ENCODE assay signal across 2 cellular contexts in genomic region chr17:81246343-81246670, GRCh38.
TF ChIP-seq lines count a peak whose summit lies in the region.

No MANE protein-coding gene starts in this region.

TF ChIP-seq in SK-N-SH treated with all-trans-retinoic acid at 6 μM for 48 hours, 23 proteins besides CTCF, POLR2A, EP300 and RAD21 (continued from another document):
- TF ChIP-seq POU6F1 (CRISPR knock-in tag; IDR thresholded peaks at IDR 0.05; ENCODE audit: borderline replicate concordance, low read depth) (no peak), ZNF565 (CRISPR knock-in tag; conservative IDR thresholded peaks at IDR 0.05; ENCODE audit: low read depth) (no peak), CSDC2 (CRISPR knock-in tag; IDR thresholded peaks at IDR 0.05) (no peak), ZFP3 (CRISPR knock-in tag; IDR thresholded peaks at IDR 0.05) (no peak), RARB (CRISPR knock-in tag; IDR thresholded peaks at IDR 0.05) (no peak), ZNF8 (CRISPR knock-in tag; IDR thresholded peaks at IDR 0.05) (no peak), CSRNP3 (CRISPR knock-in tag; IDR thresholded peaks at IDR 0.05) (no peak), ISL1 (CRISPR knock-in tag; IDR thresholded peaks at IDR 0.05) (no peak), ZC3H10 (CRISPR knock-in tag; IDR thresholded peaks at IDR 0.05) (no peak), SNAI2 (CRISPR knock-in tag; IDR thresholded peaks at IDR 0.05) (no peak), PATZ1 (CRISPR knock-in tag; IDR thresholded peaks at IDR 0.05; ENCODE audit: borderline replicate concordance) (no peak), BACH2 (CRISPR knock-in tag; IDR thresholded peaks at IDR 0.05; ENCODE audit: borderline replicate concordance) (no peak), ARNTL (CRISPR knock-in tag; IDR thresholded peaks at IDR 0.05; ENCODE audit: borderline replicate concordance, low read depth) (no peak)
TF ChIP-seq in SK-N-SH treated with all-trans-retinoic acid at 6 μM for 48 hours: peak in this region for 0.

TF ChIP-seq in SK-N-SH, 30 proteins besides CTCF, POLR2A, EP300 and RAD21 (continued from another document):
- TF ChIP-seq, protein P1, sequence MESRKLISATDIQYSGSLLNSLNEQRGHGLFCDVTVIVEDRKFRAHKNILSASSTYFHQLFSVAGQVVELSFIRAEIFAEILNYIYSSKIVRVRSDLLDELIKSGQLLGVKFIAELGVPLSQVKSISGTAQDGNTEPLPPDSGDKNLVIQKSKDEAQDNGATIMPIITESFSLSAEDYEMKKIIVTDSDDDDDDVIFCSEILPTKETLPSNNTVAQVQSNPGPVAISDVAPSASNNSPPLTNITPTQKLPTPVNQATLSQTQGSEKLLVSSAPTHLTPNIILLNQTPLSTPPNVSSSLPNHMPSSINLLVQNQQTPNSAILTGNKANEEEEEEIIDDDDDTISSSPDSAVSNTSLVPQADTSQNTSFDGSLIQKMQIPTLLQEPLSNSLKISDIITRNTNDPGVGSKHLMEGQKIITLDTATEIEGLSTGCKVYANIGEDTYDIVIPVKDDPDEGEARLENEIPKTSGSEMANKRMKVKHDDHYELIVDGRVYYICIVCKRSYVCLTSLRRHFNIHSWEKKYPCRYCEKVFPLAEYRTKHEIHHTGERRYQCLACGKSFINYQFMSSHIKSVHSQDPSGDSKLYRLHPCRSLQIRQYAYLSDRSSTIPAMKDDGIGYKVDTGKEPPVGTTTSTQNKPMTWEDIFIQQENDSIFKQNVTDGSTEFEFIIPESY (IDR thresholded peaks at IDR 0.05; ENCODE audit: borderline replicate concordance, low read depth), result no peak
- no peak for TF ChIP-seq TEAD4 (IDR thresholded peaks at IDR 0.05; ENCODE audit: borderline replicate concordance, insufficient read depth)
- no peak for TF ChIP-seq RCOR1 (IDR thresholded peaks at IDR 0.05; ENCODE audit: low read length)
- no peak for TF ChIP-seq SMC3 (IDR thresholded peaks at IDR 0.05; ENCODE audit: low read depth, low read length)
- TF ChIP-seq SIN3A (IDR thresholded peaks at IDR 0.05; ENCODE audit: borderline replicate concordance, low read depth, low read length), result no peak
- TF ChIP-seq TAF1 (IDR thresholded peaks at IDR 0.05; ENCODE audit: borderline replicate concordance, low read depth, low read length), result no peak
- TF ChIP-seq RXRA (IDR thresholded peaks at IDR 0.05; ENCODE audit: borderline replicate concordance, low read depth), result no peak
- TF ChIP-seq POLR2AphosphoS5 (IDR thresholded peaks at IDR 0.05; ENCODE audit: low read depth, low read length), result no peak
- no peak for TF ChIP-seq GABPA (IDR thresholded peaks at IDR 0.05; ENCODE audit: low read depth)
- no peak for TF ChIP-seq NFIC (IDR thresholded peaks at IDR 0.05; ENCODE audit: borderline replicate concordance)
- no peak for TF ChIP-seq FOXJ3 (CRISPR knock-in tag; IDR thresholded peaks at IDR 0.05)
- TF ChIP-seq IRF3 (IDR thresholded peaks at IDR 0.05; ENCODE audit: low read depth, low read length), result no peak
- no peak for TF ChIP-seq YY1 (IDR thresholded peaks at IDR 0.05; ENCODE audit: low read depth)
